Comparison of ENCODE assay signal across 13 cellular contexts in the genomic region with DNA sequence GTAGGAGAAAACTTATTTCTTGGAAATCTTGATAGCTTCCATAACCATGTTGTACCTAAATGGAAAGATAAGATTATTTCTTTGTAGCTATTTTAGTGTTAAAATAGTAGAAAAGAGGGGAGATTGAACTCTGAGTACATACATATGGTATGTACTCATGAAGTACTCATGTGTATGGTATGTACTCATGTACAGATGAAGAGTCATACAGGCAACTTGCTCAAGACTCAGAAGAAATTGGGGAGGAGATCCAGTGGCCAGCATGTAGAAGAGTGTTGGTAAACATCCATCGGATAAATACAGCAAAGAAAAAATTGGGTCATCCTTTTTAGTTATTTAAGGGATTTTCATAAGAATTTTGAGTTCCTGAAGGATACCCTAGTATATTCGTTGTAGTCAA. TPM values are rescaled to one million over a fixed set of nuclear protein-coding genes. Genes with fewer than 3 reads are reported as not detected.
A peak's percentile ranks its signal among the peaks of the same experiment; 100 is the strongest.
DNase-seq lines count a peak whose midpoint lies in the region; ATAC-seq, FAIRE-seq and TF ChIP-seq lines count a peak whose summit lies in the region.
"Had no signal": no experiment of that assay in that cellular context is flagged by ENCODE, and none has a peak within 500 bp of the region (broad histone marks: within the 10 kb centered on the region; RNA-seq: fewer than 3 reads in every experiment).

No MANE protein-coding gene starts in this region.

- intact Hi-C loops in activated B cell treated with CpG ODN at 0.5 μM for 24 hours (cut with micrococcal nuclease) = no loop called here

- H3K9me3 Mint-ChIP-seq in activated T-cell treated with anti-CD3 and anti-CD28 coated beads, Interleukin-2, amount 50 U/mL, for 72 hours = peaks cover 0 to 2% of the 10 kb centered on the region in 2 donors
- no peaks in the 10 kb centered on the region for H3K9me3 Mint-ChIP-seq in activated B cell treated with CpG ODN at 0.5 μM for 24 hours
- no peaks in the 10 kb centered on the region for H3K9me3 Mint-ChIP-seq in stimulated activated naive B cell treated with anti-CD40 and anti-IgM and Interleukin-4, amounts not matched to agents 10 μg/mL and 1 μg/mL and 100 μg/mL, for 72 hours

- CTCF ChIA-PET in activated B cell treated with CpG ODN at 0.5 μM for 24 hours (lab: Charles Lee) = interaction anchor here (1.3 kb wide), 1 partner anchor 21 kb away, joined by 3 read pairs; no protein-coding TSS in a partner anchor

- H3K4me1 ChIP-seq in small intestine (ENCODE audit: control insufficient read depth in 2 of 2, insufficient read depth in 1 of 2, low read depth in 1 of 2, low read length in 1 of 2) = no peaks in the 10 kb centered on the region

- POLR2A ChIA-PET in activated B cell treated with CpG ODN at 0.5 μM for 24 hours (lab: Charles Lee) = interaction anchor here (0.6 to 1.0 kb wide), 3 partner anchors 20 to 41 kb away, joined by 3 to 5 read pairs (median 3); a partner anchor contains a TSS

- peak overlapping the region; percentile 54 to 58 for H3K4me3 Mint-ChIP-seq in activated T-cell treated with anti-CD3 and anti-CD28 coated beads, Interleukin-2, amount 50 U/mL, for 72 hours
- no peak overlapping the region for H3K4me3 Mint-ChIP-seq in activated B cell treated with CpG ODN at 0.5 μM for 24 hours
- no peak overlapping the region for H3K4me3 Mint-ChIP-seq in stimulated activated naive B cell treated with anti-CD40 and anti-IgM and Interleukin-4, amounts not matched to agents 10 μg/mL and 1 μg/mL and 100 μg/mL, for 72 hours

- no peaks in the 10 kb centered on the region for H3K9me3 ChIP-seq in small intestine (ENCODE audit: control insufficient read depth, low read depth)
- H3K9me3 ChIP-seq: left ventricle myocardium inferior had no signal

- WGBS in small intestine, 3 donors = 91 to 98% (median 94%) methylated on average over 2 of the region's 2 CpGs

- ATAC-seq in activated T-cell treated with anti-CD3 and anti-CD28 coated beads, Interleukin-2, amount 50 U/mL, for 72 hours (replicated peaks in 1 of 2) = peak in 1 of 2 donors; percentile 34
- ATAC-seq in activated B cell treated with CpG ODN at 0.5 μM for 24 hours (ENCODE audit: low read depth) = no peak
- no peak for ATAC-seq in stimulated activated naive B cell treated with anti-CD40 and anti-IgM and Interleukin-4, amounts not matched to agents 10 μg/mL and 1 μg/mL and 100 μg/mL, for 72 hours (replicated peaks)

- H3K27me3 Mint-ChIP-seq in activated T-cell treated with anti-CD3 and anti-CD28 coated beads, Interleukin-2, amount 50 U/mL, for 72 hours (ENCODE audit: low read depth) = no peaks in the 10 kb centered on the region
- no peaks in the 10 kb centered on the region for H3K27me3 Mint-ChIP-seq in activated B cell treated with CpG ODN at 0.5 μM for 24 hours
- no peaks in the 10 kb centered on the region for H3K27me3 Mint-ChIP-seq in stimulated activated naive B cell treated with anti-CD40 and anti-IgM and Interleukin-4, amounts not matched to agents 10 μg/mL and 1 μg/mL and 100 μg/mL, for 72 hours

- H3K27me3 ChIP-seq in small intestine (ENCODE audit: control insufficient read depth in 2 of 2, insufficient read depth in 2 of 2, low read length in 2 of 2) = no peaks in the 10 kb centered on the region

- peak overlapping the region in 1 of 2 donors; percentile 82 for H3K27ac ChIP-seq in small intestine (ENCODE audit: low read depth in 1 of 2, low read length in 1 of 2)
- H3K27ac ChIP-seq: HL-60, left ventricle myocardium inferior had no signal

- no peak for FAIRE-seq in small intestine (lab: Jason Lieb, UNC)
- FAIRE-seq: GM12892 had no signal

- peaks cover 28 to 72% of the 10 kb centered on the region in 2 donors for H3K36me3 Mint-ChIP-seq in activated T-cell treated with anti-CD3 and anti-CD28 coated beads, Interleukin-2, amount 50 U/mL, for 72 hours (ENCODE audit: insufficient read depth in 2 of 2)
- H3K36me3 Mint-ChIP-seq in activated B cell treated with CpG ODN at 0.5 μM for 24 hours (ENCODE audit: low read depth) = peaks cover 94% of the 10 kb centered on the region
- peaks cover 58 to 63% of the 10 kb centered on the region in 2 donors for H3K36me3 Mint-ChIP-seq in stimulated activated naive B cell treated with anti-CD40 and anti-IgM and Interleukin-4, amounts not matched to agents 10 μg/mL and 1 μg/mL and 100 μg/mL, for 72 hours

- peaks cover 21 to 39% of the 10 kb centered on the region in 2 donors for H3K36me3 ChIP-seq in small intestine (ENCODE audit: control insufficient read depth in 2 of 2, insufficient read depth in 2 of 2, low read length in 2 of 2)

- peaks cover 43% of the 10 kb centered on the region for H3K4me1 Mint-ChIP-seq in activated T-cell treated with anti-CD3 and anti-CD28 coated beads, Interleukin-2, amount 50 U/mL, for 72 hours (ENCODE audit: low read depth)
- peaks cover 21% of the 10 kb centered on the region for H3K4me1 Mint-ChIP-seq in activated B cell treated with CpG ODN at 0.5 μM for 24 hours
- H3K4me1 Mint-ChIP-seq in stimulated activated naive B cell treated with anti-CD40 and anti-IgM and Interleukin-4, amounts not matched to agents 10 μg/mL and 1 μg/mL and 100 μg/mL, for 72 hours = peaks cover 16 to 30% of the 10 kb centered on the region in 2 donors

- H3K27ac Mint-ChIP-seq in activated T-cell treated with anti-CD3 and anti-CD28 coated beads, Interleukin-2, amount 50 U/mL, for 72 hours = peak overlapping the region; percentile 92
- H3K27ac Mint-ChIP-seq in activated B cell treated with CpG ODN at 0.5 μM for 24 hours = peak overlapping the region; percentile 68
- H3K27ac Mint-ChIP-seq in stimulated activated naive B cell treated with anti-CD40 and anti-IgM and Interleukin-4, amounts not matched to agents 10 μg/mL and 1 μg/mL and 100 μg/mL, for 72 hours = peak overlapping the region; percentile 51

- no peak overlapping the region for H3K4me3 ChIP-seq in small intestine (ENCODE audit: low read depth in 1 of 2, low read length in 2 of 2)
- H3K4me3 ChIP-seq: left ventricle myocardium inferior had no signal

- TF ChIP-seq CTCF in activated B cell treated with CpG ODN at 0.5 μM for 24 hours (IDR thresholded peaks at IDR 0.05) = no peak

- DNase-seq in activated T-cell treated with anti-CD3 and anti-CD28 coated beads, Interleukin-2, amount 50 U/mL, for 72 hours = no peak
- no peak for DNase-seq in activated T-cell treated with anti-CD3 and anti-CD28 coated beads for 4 hours
- DNase-seq in activated B cell treated with CpG ODN at 0.5 μM for 24 hours = no peak
- DNase-seq in fibroblast of peridontal ligament (ENCODE audit: extremely low read depth) = peak; percentile 42
- no peak for DNase-seq in stimulated activated naive B cell treated with anti-CD40 and anti-IgM and Interleukin-4, amounts not matched to agents 10 μg/mL and 1 μg/mL and 100 μg/mL, for 72 hours
- no peak for DNase-seq in small intestine
- no peak for DNase-seq in effector CD8-positive, alpha-beta T cell (lab: John Stamatoyannopoulos, UW)
- no peak for DNase-seq in central memory CD4-positive, alpha-beta T cell
- DNase-seq: amniotic stem cell, left ventricle myocardium inferior, nucleus accumbens had no signal

RNA-seq across cellular contexts. Expression of a gene that starts 29.0 kb away (rescaled TPM):
- total RNA-seq in activated T-cell treated with anti-CD3 and anti-CD28 coated beads, Interleukin-2, amount 50 U/mL, for 72 hours = 100 to 1,000 TPM; 147 to 153 TPM
- 221 and 264 TPM in 2 replicates for total RNA-seq in activated B cell treated with CpG ODN at 0.5 μM for 24 hours
- polyA plus RNA-seq in small intestine = 1 to 10 TPM; 4.1 to 7.2 (median 6.0) TPM

RNA-seq across cellular contexts. Expression of a gene that starts 50.6 kb away (rescaled TPM):
- total RNA-seq in activated T-cell treated with anti-CD3 and anti-CD28 coated beads, Interleukin-2, amount 50 U/mL, for 72 hours = 10 to 100 TPM; 43.1 to 54.5 TPM
- 127 and 151 TPM in 2 replicates for total RNA-seq in activated B cell treated with CpG ODN at 0.5 μM for 24 hours
- polyA plus RNA-seq in small intestine = 10 to 100 TPM in 2 of 3 donors, 1 to 10 TPM in 1; 8.1 to 23.7 (median 11.2) TPM

Comparison
In these comparisons a context has a peak if more than half of its experiments do, and no peak if none do; other contexts are left out.
1. H3K4me3 Mint-ChIP-seq: peak in activated T-cell treated with anti-CD3 and anti-CD28 coated beads, Interleukin-2, amount 50 U/mL, for 72 hours (2 of 2); none in activated B cell treated with CpG ODN at 0.5 μM for 24 hours (single experiment) and stimulated activated naive B cell treated with anti-CD40 and anti-IgM and Interleukin-4, amounts not matched to agents 10 μg/mL and 1 μg/mL and 100 μg/mL, for 72 hours (0 of 2).
2. Peak in every context shown above with its lines, with median percentiles within 50 percentile points of each other: H3K27ac Mint-ChIP-seq.